In genomic region chr17:41539071-41539492, GRCh38 we compare ENCODE assay signal across 1 cellular context.
TF ChIP-seq lines count a peak whose summit lies in the region.

No MANE protein-coding gene starts in this region.

TF ChIP-seq in IMR-90, 13 proteins besides CTCF, POLR2A, EP300 and RAD21:
- TF ChIP-seq NFE2L2 (IDR thresholded peaks at IDR 0.05; ENCODE audit: low read depth, low read length) (no peak), MAZ (IDR thresholded peaks at IDR 0.05; ENCODE audit: borderline replicate concordance, low read depth, low read length) (no peak), RCOR1 (IDR thresholded peaks at IDR 0.05; ENCODE audit: insufficient replicate concordance, low read length) (no peak)
TF ChIP-seq in IMR-90: peak in this region for 0.
